ENCODE assay signal across 1 cellular context in genomic region chr7:23443974-23444373, GRCh38.
TF ChIP-seq lines count a peak whose summit lies in the region.

No MANE protein-coding gene starts in this region.

TF ChIP-seq in GM12878, 131 proteins besides CTCF, POLR2A, EP300 and RAD21 (continued from another document):
- no peak for TF ChIP-seq CEBPZ (IDR thresholded peaks at IDR 0.05; ENCODE audit: low read depth, low read length)
- no peak for TF ChIP-seq REST (IDR thresholded peaks at IDR 0.05; ENCODE audit: low read depth, low read length)
- TF ChIP-seq SIN3A (IDR thresholded peaks at IDR 0.05; ENCODE audit: low read depth, low read length): no peak
- no peak for TF ChIP-seq IRF3 (IDR thresholded peaks at IDR 0.05)
- TF ChIP-seq MXI1 (IDR thresholded peaks at IDR 0.05; ENCODE audit: low read depth, low read length): no peak
- TF ChIP-seq KAT2A (conservative IDR thresholded peaks at IDR 0.05; ENCODE audit: control insufficient read depth, low read depth, low read length): no peak
- peak; percentile 80 for TF ChIP-seq RUNX3 (IDR thresholded peaks at IDR 0.05; ENCODE audit: low read length)
- no peak for TF ChIP-seq RAD51 (IDR thresholded peaks at IDR 0.05)
- no peak for TF ChIP-seq FOS (IDR thresholded peaks at IDR 0.05; ENCODE audit: borderline replicate concordance, extremely low read depth, insufficient read length)
- no peak for TF ChIP-seq SIX5 (IDR thresholded peaks at IDR 0.05; ENCODE audit: low read depth, low read length, severe bottlenecking)
- no peak for TF ChIP-seq BCL3 (IDR thresholded peaks at IDR 0.05; ENCODE audit: borderline replicate concordance, insufficient read depth, low read depth, low read length, poor library complexity, severe bottlenecking)
- TF ChIP-seq CREM (IDR thresholded peaks at IDR 0.05; ENCODE audit: low read depth): no peak
- no peak for TF ChIP-seq NFXL1 (IDR thresholded peaks at IDR 0.05; ENCODE audit: borderline replicate concordance)
- no peak for TF ChIP-seq E4F1 (IDR thresholded peaks at IDR 0.05; ENCODE audit: borderline replicate concordance, partially characterized antibody)
- TF ChIP-seq STAT1 (conservative IDR thresholded peaks at IDR 0.05): no peak
- TF ChIP-seq FOXK2 (IDR thresholded peaks at IDR 0.05): no peak
- no peak for TF ChIP-seq ZBTB4 (CRISPR knock-in tag; IDR thresholded peaks at IDR 0.05)
- TF ChIP-seq MTA3 (IDR thresholded peaks at IDR 0.05; ENCODE audit: borderline replicate concordance, low read length): no peak
- TF ChIP-seq NBN (IDR thresholded peaks at IDR 0.05): no peak
- TF ChIP-seq EGR1 (IDR thresholded peaks at IDR 0.05; ENCODE audit: borderline replicate concordance in 1 of 2, low read depth in 2 of 2, low read length in 2 of 2): no peak
- no peak for TF ChIP-seq YY1 (IDR thresholded peaks at IDR 0.05; ENCODE audit: low read depth, low read length)
- TF ChIP-seq MTA2 (IDR thresholded peaks at IDR 0.05; ENCODE audit: low read depth): peak; percentile 78
TF ChIP-seq in GM12878: peak in this region for 14.
